16 cellular contexts compared by ENCODE assay signal in genomic region chr6:67933278-67933677, GRCh38.
A peak's percentile ranks its signal among the peaks of the same experiment; 100 is the strongest.
DNase-seq lines count a peak whose midpoint lies in the region; ATAC-seq and TF ChIP-seq lines count a peak whose summit lies in the region.
"Had no signal": no experiment of that assay in that cellular context is flagged by ENCODE, and none has a peak within 500 bp of the region (broad histone marks: within the 10 kb centered on the region; RNA-seq: fewer than 3 reads in every experiment).

No MANE protein-coding gene starts in this region.

- in situ Hi-C loops in KBM-7 (cut with MboI; ENCODE audit: low pct_unique_long_range_greater_than_20kb, low sequenced_read_pairs) = no loop called here

- H3K4me3 ChIP-seq in GM12864 (ENCODE audit: low read depth, low read length) (no peak overlapping the region), fibroblast of pulmonary artery (replicated peaks; ENCODE audit: low read depth, low read length) (no peak overlapping the region)
- H3K4me3 ChIP-seq: heart left ventricle, MG63, right lobe of liver had no signal

- no peak overlapping the region for H3K4me3 Mint-ChIP-seq in stimulated activated naive B cell treated with anti-CD40 and anti-IgM and Interleukin-4, amounts not matched to agents 10 μg/mL and 1 μg/mL and 100 μg/mL, for 72 hours
- H3K4me3 Mint-ChIP-seq: activated naive CD4-positive, alpha-beta T cell treated with anti-CD3 and anti-CD28 coated beads for 36 hours; CD4-positive, alpha-beta T cell; natural killer cell had no signal

- POLR2A ChIA-PET in HEK293T (lab: Yijun Ruan, JAX) = no interaction called here

- H3K36me3 Mint-ChIP-seq in stimulated activated naive B cell treated with anti-CD40 and anti-IgM and Interleukin-4, amounts not matched to agents 10 μg/mL and 1 μg/mL and 100 μg/mL, for 72 hours = no peaks in the 10 kb centered on the region
- H3K36me3 Mint-ChIP-seq: natural killer cell had no signal

- no peak for ATAC-seq in stimulated activated naive B cell treated with anti-CD40 and anti-IgM and Interleukin-4, amounts not matched to agents 10 μg/mL and 1 μg/mL and 100 μg/mL, for 72 hours (replicated peaks)
- ATAC-seq: heart left ventricle, natural killer cell, right lobe of liver, Right ventricle myocardium inferior had no signal

- H3K9me3 Mint-ChIP-seq in stimulated activated naive B cell treated with anti-CD40 and anti-IgM and Interleukin-4, amounts not matched to agents 10 μg/mL and 1 μg/mL and 100 μg/mL, for 72 hours = peaks cover 4% of the 10 kb centered on the region in 2 donors

- CTCF ChIA-PET in HEK293T (lab: Yijun Ruan, JAX) = no interaction called here

- H3K27me3 Mint-ChIP-seq in stimulated activated naive B cell treated with anti-CD40 and anti-IgM and Interleukin-4, amounts not matched to agents 10 μg/mL and 1 μg/mL and 100 μg/mL, for 72 hours = no peaks in the 10 kb centered on the region
- H3K27me3 Mint-ChIP-seq: CD4-positive, alpha-beta T cell had no signal

- H3K27ac Mint-ChIP-seq in stimulated activated naive B cell treated with anti-CD40 and anti-IgM and Interleukin-4, amounts not matched to agents 10 μg/mL and 1 μg/mL and 100 μg/mL, for 72 hours = no peak overlapping the region
- H3K27ac Mint-ChIP-seq: activated naive CD4-positive, alpha-beta T cell treated with anti-CD3 and anti-CD28 coated beads for 36 hours; CD4-positive, alpha-beta T cell; natural killer cell had no signal

- no peaks in the 10 kb centered on the region for H3K4me1 Mint-ChIP-seq in stimulated activated naive B cell treated with anti-CD40 and anti-IgM and Interleukin-4, amounts not matched to agents 10 μg/mL and 1 μg/mL and 100 μg/mL, for 72 hours
- H3K4me1 Mint-ChIP-seq: natural killer cell had no signal

- DNase-seq in GM12864 (ENCODE audit: low read depth) (no peak), HEK293T (ENCODE audit: extremely low spot score) (peak; percentile 6), OCI-M1 (lab: John Stamatoyannopoulos, UW) (peak; percentile 76), fibroblast of pulmonary artery (ENCODE audit: low read depth) (no peak), CD1c-positive myeloid dendritic cell (ENCODE audit: extremely low spot score) (no peak), nucleus accumbens (lab: John Stamatoyannopoulos, UW) (no peak), KBM-7 (no peak)
- DNase-seq in stimulated activated naive B cell treated with anti-CD40 and anti-IgM and Interleukin-4, amounts not matched to agents 10 μg/mL and 1 μg/mL and 100 μg/mL, for 72 hours = no peak
- DNase-seq: activated naive CD4-positive, alpha-beta T cell treated with anti-CD3 and anti-CD28 coated beads for 36 hours; CD4-positive, alpha-beta T cell; heart left ventricle; MG63; natural killer cell; NCI-H226; right lobe of liver had no signal

- TF ChIP-seq CTCF in GM12864 (IDR thresholded peaks at IDR 0.05; ENCODE audit: low read depth, low read length, missing control alignments) = peak; percentile 34
- peak; percentile 9 for TF ChIP-seq CTCF in fibroblast of pulmonary artery (IDR thresholded peaks at IDR 0.05; ENCODE audit: low read length, missing control alignments)

TF ChIP-seq in HEK293T, 16 proteins besides CTCF, POLR2A, EP300 and RAD21:
- TF ChIP-seq SUZ12 (IDR thresholded peaks at IDR 0.05) (no peak), NFRKB (IDR thresholded peaks at IDR 0.05) (no peak), ELF4 (IDR thresholded peaks at IDR 0.05) (no peak), SP1 (IDR thresholded peaks at IDR 0.05) (no peak), TARDBP (IDR thresholded peaks at IDR 0.05) (no peak), ZNF384 (IDR thresholded peaks at IDR 0.05) (no peak)

Comparison
In these comparisons a context has a peak if more than half of its experiments do, and no peak if none do; other contexts are left out.
1. DNase-seq: peak in HEK293T (single experiment) and OCI-M1 (single experiment); none in GM12864 (single experiment), fibroblast of pulmonary artery (single experiment), stimulated activated naive B cell treated with anti-CD40 and anti-IgM and Interleukin-4, amounts not matched to agents 10 μg/mL and 1 μg/mL and 100 μg/mL, for 72 hours (single experiment), CD1c-positive myeloid dendritic cell (single experiment), nucleus accumbens (0 of 56) and KBM-7 (single experiment).